In the genomic region with DNA sequence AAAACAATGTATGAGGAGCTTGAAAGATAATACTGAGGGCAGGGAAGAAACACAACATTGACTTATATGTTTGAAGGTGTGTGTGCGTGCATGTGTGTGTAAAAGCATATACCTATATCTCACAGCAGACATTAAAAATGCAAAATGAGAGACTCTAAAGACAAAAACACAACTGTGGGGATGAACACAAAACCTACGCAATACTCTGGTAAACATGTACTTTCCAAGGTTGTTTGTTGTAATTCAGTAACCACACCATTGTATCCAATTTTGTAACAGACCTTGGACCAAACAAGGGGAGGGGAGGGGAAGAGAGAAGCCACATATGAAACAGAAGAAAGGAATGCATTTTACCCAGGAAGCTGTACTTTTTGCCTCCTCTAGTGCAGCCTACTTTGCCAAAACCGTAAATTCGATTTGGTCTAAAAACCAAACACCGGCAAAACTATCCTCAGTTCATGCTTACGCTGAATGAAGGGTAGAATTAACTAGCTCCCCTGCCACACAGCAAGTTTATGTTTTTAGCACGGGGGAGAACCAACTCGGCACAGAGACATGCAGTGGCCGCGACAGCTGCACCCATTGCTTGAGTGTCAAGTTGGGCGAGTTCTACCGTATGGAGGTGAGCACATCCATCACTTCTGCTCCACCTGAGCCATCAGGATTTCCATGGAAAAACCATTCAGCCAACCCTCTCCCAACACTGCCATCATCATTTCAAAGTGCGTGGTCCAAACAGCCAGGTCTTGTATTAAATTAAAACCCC, we compare ENCODE assay signal across 14 cellular contexts. TPM values are rescaled to one million over a fixed set of nuclear protein-coding genes. Genes with fewer than 3 reads are reported as not detected.
DNase-seq lines count a peak whose midpoint lies in the region; ATAC-seq, FAIRE-seq and TF ChIP-seq lines count a peak whose summit lies in the region.
"Had no signal": no experiment of that assay in that cellular context is flagged by ENCODE, and none has a peak within 500 bp of the region (broad histone marks: within the 10 kb centered on the region; RNA-seq: fewer than 3 reads in every experiment).

No MANE protein-coding gene starts in this region.

- RAD21 ChIA-PET in HCT116 (lab: Charles Lee; ENCODE audit: low non-redundant PET in 1 of 2, low total read pairs in 2 of 2, uncharacterized antibody in 2 of 2, unreplicated experiment in 2 of 2): no interaction called here

- H3K4me2 ChIP-seq in HCT116 (ENCODE audit: low read length): peak overlapping the region; percentile 7; the same call in 1 of the 2 replicates

- H3K4me1 ChIP-seq in HCT116 (ENCODE audit: control insufficient read depth in 1 of 2, insufficient read depth in 2 of 2, low read length in 2 of 2): peaks cover 8 to 38% of the 10 kb centered on the region in 2 experiments; a peak in 3 of 4 replicates
- H3K4me1 ChIP-seq in kidney (ENCODE audit: control insufficient read depth in 1 of 2, insufficient read depth in 1 of 2, low read depth in 1 of 2, low read length in 2 of 2): peaks cover 21 to 31% of the 10 kb centered on the region in 2 donors
- peaks cover 16 to 65% of the 10 kb centered on the region in 2 donors for H3K4me1 ChIP-seq in thoracic aorta (ENCODE audit: control insufficient read depth in 1 of 2, low read depth in 2 of 2)
- no peaks in the 10 kb centered on the region for H3K4me1 ChIP-seq in upper lobe of right lung
- H3K4me1 ChIP-seq: gastrocnemius medialis had no signal

- H3K36me3 ChIP-seq in HCT116 (ENCODE audit: control insufficient read depth in 1 of 2, insufficient read depth in 2 of 2, low read length in 2 of 2): no peaks in the 10 kb centered on the region
- no peaks in the 10 kb centered on the region for H3K36me3 ChIP-seq in kidney (ENCODE audit: control insufficient read depth in 1 of 2, insufficient read depth in 2 of 2, low read length in 2 of 2)
- H3K36me3 ChIP-seq in thoracic aorta: no peaks in the 10 kb centered on the region
- no peaks in the 10 kb centered on the region for H3K36me3 ChIP-seq in upper lobe of right lung
- H3K36me3 ChIP-seq: gastrocnemius medialis had no signal

- TF ChIP-seq CTCF in HCT116 (IDR thresholded peaks at IDR 0.05 in 2 of 3, conservative IDR thresholded peaks at IDR 0.05 in 1 of 3; ENCODE audit: borderline replicate concordance in 1 of 3, insufficient read depth in 1 of 3, low read depth in 2 of 3, low read length in 2 of 3) (no peak), astrocyte of the cerebellum (IDR thresholded peaks at IDR 0.05; ENCODE audit: low read depth, low read length, missing control alignments) (no peak), kidney (IDR thresholded peaks at IDR 0.05; ENCODE audit: borderline replicate concordance, extremely low read depth, insufficient read depth) (no peak), thoracic aorta (IDR thresholded peaks at IDR 0.05) (no peak), upper lobe of right lung (IDR thresholded peaks at IDR 0.05) (no peak)

- in situ Hi-C loops in astrocyte of the cerebellum (cut with HindIII; ENCODE audit: low sequenced_read_pairs): no loop called here

- POLR2A ChIA-PET in HCT116 (lab: Charles Lee): no interaction called here

- FAIRE-seq in kidney (lab: Jason Lieb, UNC): peak; percentile 50

- no peak for ATAC-seq in HCT116
- peak; percentile 59 for ATAC-seq in thoracic aorta (ENCODE audit: insufficient number of reproducible peaks, low FRiP score, low read depth)
- no peak for ATAC-seq in upper lobe of right lung
- ATAC-seq: left colon; stimulated activated naive CD8-positive, alpha-beta T cell treated with anti-CD3 and anti-CD28 coated beads, Interleukin-15, Interleukin-2, amounts not matched to agents 100 U/mL and 50 U/mL, for 24 hours had no signal

- H3K9ac ChIP-seq in HCT116 (ENCODE audit: low read length) (no peak overlapping the region), kidney (ENCODE audit: low read length in 2 of 2) (no peak overlapping the region)

- no peaks in the 10 kb centered on the region for H3K9me2 ChIP-seq in HCT116 (ENCODE audit: insufficient read depth)

- BruUV-seq in HCT116 (replicated peaks; lab: Mats Ljungman, UMichigan): no TSS peak

- no peak for DNase-seq in HCT116 (ENCODE audit: low read depth, low spot score)
- DNase-seq in astrocyte of the cerebellum (ENCODE audit: low read depth): peak; percentile 89
- no peak for DNase-seq in kidney
- no peak for DNase-seq in thoracic aorta (ENCODE audit: low spot score)
- no peak for DNase-seq in NCI-H2107 (lab: John Stamatoyannopoulos, UW)
- DNase-seq in COLO829 (ENCODE audit: low spot score): no peak
- DNase-seq in upper lobe of right lung: no peak
- DNase-seq: activated CD4-positive, alpha-beta T cell treated with anti-CD3 and anti-CD28 coated beads, Interleukin-2, amount 10 ng/mL, durations not matched to agents 24 days and 14 days; Calu3; gastrocnemius medialis; left colon; nucleus accumbens; stimulated activated CD4-positive, alpha-beta T cell treated with anti-CD3 and anti-CD28 coated beads, Interleukin-4, amount 100 ng/mL, for 24 hours; stimulated activated naive CD8-positive, alpha-beta T cell treated with anti-CD3 and anti-CD28 coated beads, Interleukin-15, Interleukin-2, amounts not matched to agents 100 U/mL and 50 U/mL, for 24 hours had no signal

- no peaks in the 10 kb centered on the region for H4K20me1 ChIP-seq in HCT116 (ENCODE audit: insufficient read depth)

- TF ChIP-seq RAD21 in HCT116 (IDR thresholded peaks at IDR 0.05; ENCODE audit: low read depth): no peak

- TF ChIP-seq POLR2A in HCT116 (IDR thresholded peaks at IDR 0.05; ENCODE audit: borderline replicate concordance, extremely low read depth, insufficient read depth, insufficient read length): no peak

- H3K9me3 ChIP-seq in HCT116 (ENCODE audit: control insufficient read depth in 1 of 2, insufficient read depth in 1 of 2, low read depth in 1 of 2, low read length in 2 of 2) (no peaks in the 10 kb centered on the region), kidney (ENCODE audit: control insufficient read depth in 1 of 2, low read length in 2 of 2) (no peaks in the 10 kb centered on the region), thoracic aorta (no peaks in the 10 kb centered on the region), upper lobe of right lung (no peaks in the 10 kb centered on the region)
- H3K9me3 ChIP-seq: gastrocnemius medialis had no signal

- H3K27ac ChIP-seq in HCT116 (ENCODE audit: low read depth, low read length) (no peak overlapping the region), kidney (ENCODE audit: low read depth in 2 of 2, low read length in 2 of 2) (peak overlapping the region; percentile 32 to 69), thoracic aorta (peak overlapping the region; percentile 78 to 86), upper lobe of right lung (no peak overlapping the region)
- H3K27ac ChIP-seq: gastrocnemius medialis had no signal

- H3K27me3 ChIP-seq in HCT116 (ENCODE audit: insufficient read depth, low read length): no peaks in the 10 kb centered on the region
- H3K27me3 ChIP-seq in thoracic aorta (replicated peaks; ENCODE audit: insufficient read depth): no peaks in the 10 kb centered on the region
- H3K27me3 ChIP-seq in upper lobe of right lung: no peaks in the 10 kb centered on the region

- intact Hi-C loops in HCT116 (cut with micrococcal nuclease): no loop called here
- intact Hi-C loops in kidney (cut with DNase I): no loop called here
- intact Hi-C loops in upper lobe of right lung (cut with DNase I): no loop called here

- H3K79me2 ChIP-seq in HCT116 (ENCODE audit: insufficient read depth, low read length): peaks cover 8% of the 10 kb centered on the region; the same call in 1 of the 2 replicates

- CTCF ChIA-PET in HCT116 (lab: Charles Lee): no interaction called here

- no peak overlapping the region for H2AFZ ChIP-seq in HCT116 (ENCODE audit: low read depth, low read length, poor library complexity, severe bottlenecking)

- H3K4me3 ChIP-seq in HCT116 (replicated peaks in 1 of 2; ENCODE audit: low read depth in 1 of 2, low read length in 2 of 2) (no peak overlapping the region), astrocyte of the cerebellum (ENCODE audit: low read depth, low read length) (no peak overlapping the region), kidney (ENCODE audit: low read length in 2 of 2) (peak overlapping the region; percentile 19 to 20), thoracic aorta (peak overlapping the region; percentile 60), upper lobe of right lung (no peak overlapping the region)
- H3K4me3 ChIP-seq: gastrocnemius medialis had no signal

TF ChIP-seq in HCT116, 20 proteins besides CTCF, POLR2A, EP300 and RAD21:
- TF ChIP-seq, protein P1, sequence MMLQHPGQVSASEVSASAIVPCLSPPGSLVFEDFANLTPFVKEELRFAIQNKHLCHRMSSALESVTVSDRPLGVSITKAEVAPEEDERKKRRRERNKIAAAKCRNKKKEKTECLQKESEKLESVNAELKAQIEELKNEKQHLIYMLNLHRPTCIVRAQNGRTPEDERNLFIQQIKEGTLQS (IDR thresholded peaks at IDR 0.05): no peak
- TF ChIP-seq SP1 (IDR thresholded peaks at IDR 0.05; ENCODE audit: low read depth) (no peak), JUND (IDR thresholded peaks at IDR 0.05) (no peak), EGR1 (IDR thresholded peaks at IDR 0.05; ENCODE audit: low read depth) (no peak), POLR2AphosphoS5 (IDR thresholded peaks at IDR 0.05; ENCODE audit: low read depth, low read length) (no peak), ZNF274 (IDR thresholded peaks at IDR 0.05; ENCODE audit: low read depth, low read length) (no peak)
- TF ChIP-seq, protein P2, sequence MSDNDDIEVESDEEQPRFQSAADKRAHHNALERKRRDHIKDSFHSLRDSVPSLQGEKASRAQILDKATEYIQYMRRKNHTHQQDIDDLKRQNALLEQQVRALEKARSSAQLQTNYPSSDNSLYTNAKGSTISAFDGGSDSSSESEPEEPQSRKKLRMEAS (IDR thresholded peaks at IDR 0.05): no peak
- TF ChIP-seq, protein P3, sequence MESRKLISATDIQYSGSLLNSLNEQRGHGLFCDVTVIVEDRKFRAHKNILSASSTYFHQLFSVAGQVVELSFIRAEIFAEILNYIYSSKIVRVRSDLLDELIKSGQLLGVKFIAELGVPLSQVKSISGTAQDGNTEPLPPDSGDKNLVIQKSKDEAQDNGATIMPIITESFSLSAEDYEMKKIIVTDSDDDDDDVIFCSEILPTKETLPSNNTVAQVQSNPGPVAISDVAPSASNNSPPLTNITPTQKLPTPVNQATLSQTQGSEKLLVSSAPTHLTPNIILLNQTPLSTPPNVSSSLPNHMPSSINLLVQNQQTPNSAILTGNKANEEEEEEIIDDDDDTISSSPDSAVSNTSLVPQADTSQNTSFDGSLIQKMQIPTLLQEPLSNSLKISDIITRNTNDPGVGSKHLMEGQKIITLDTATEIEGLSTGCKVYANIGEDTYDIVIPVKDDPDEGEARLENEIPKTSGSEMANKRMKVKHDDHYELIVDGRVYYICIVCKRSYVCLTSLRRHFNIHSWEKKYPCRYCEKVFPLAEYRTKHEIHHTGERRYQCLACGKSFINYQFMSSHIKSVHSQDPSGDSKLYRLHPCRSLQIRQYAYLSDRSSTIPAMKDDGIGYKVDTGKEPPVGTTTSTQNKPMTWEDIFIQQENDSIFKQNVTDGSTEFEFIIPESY (IDR thresholded peaks at IDR 0.05; ENCODE audit: extremely low read depth, insufficient replicate concordance, low read length): no peak

RNA-seq across cellular contexts. Expression of a gene that starts 50.0 kb away (rescaled TPM):
- 15.4 TPM for total RNA-seq in HCT116 (2021; ENCODE audit: unreplicated experiment)
- 5.6 and 6.7 TPM in 2 replicates for polyA plus RNA-seq in HCT116 (2012)
- total RNA-seq in kidney: 63.1 TPM
- polyA plus RNA-seq in kidney (ENCODE audit: insufficient read depth, low read depth, low replicate concordance): 13.8 TPM
- total RNA-seq in thoracic aorta: 10 to 100 TPM; 20.2 to 22.9 TPM
- total RNA-seq in upper lobe of right lung: 11.8 TPM
- total RNA-seq: activated CD4-positive, alpha-beta T cell treated with anti-CD3 and anti-CD28 coated beads, Interleukin-2, amount 10 ng/mL, durations not matched to agents 24 days and 14 days had no signal

Comparison
In these comparisons a context has a peak if more than half of its experiments do, and no peak if none do; other contexts are left out.
1. H3K27ac ChIP-seq: peak in kidney (2 of 2) and thoracic aorta (2 of 2); none in HCT116 (single experiment) and upper lobe of right lung (single experiment).
2. H3K4me3 ChIP-seq: peak in kidney (2 of 2) and thoracic aorta (single experiment); none in HCT116 (0 of 2), astrocyte of the cerebellum (single experiment) and upper lobe of right lung (single experiment).